In the genomic region with DNA sequence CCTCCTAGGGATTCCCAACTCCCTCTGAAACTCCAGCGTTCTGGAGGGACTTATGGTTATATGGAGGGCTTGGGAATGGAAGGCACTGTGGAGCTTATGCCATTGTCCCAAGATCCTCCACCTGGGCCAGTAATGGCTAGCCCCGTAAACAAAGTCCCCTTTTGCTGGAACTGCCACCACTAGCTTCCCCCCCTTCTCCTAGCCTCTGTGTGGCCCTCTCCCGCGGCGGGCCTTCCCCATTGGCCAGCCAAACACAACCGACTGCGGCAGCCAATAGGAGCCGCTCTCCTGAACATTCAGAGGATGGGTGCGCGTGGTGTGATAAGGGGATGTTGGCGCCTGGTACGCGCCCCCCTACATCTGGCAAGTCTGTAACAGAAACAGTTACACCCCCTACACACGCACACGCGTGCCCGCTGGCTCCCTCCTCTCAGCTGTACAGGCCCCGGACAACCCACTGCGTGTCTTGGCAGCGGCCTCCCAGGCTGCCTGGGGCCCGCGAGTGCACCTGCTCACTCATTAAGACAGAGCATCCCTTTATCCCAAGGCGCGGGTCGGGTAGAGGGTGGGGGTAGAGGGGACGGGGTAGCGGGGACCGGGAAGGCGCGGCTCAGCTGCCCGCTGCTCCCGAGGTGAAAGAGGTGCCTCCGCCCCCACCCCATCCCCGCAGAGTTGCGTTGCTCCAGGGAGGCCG, we compare ENCODE assay signal across 1 cellular context.
TF ChIP-seq lines count a peak whose summit lies in the region.

No MANE protein-coding gene starts in this region.

TF ChIP-seq in SK-N-SH treated with all-trans-retinoic acid at 6 μM for 48 hours, 23 proteins besides CTCF, POLR2A, EP300 and RAD21 (continued from another document):
- TF ChIP-seq, protein P1, sequence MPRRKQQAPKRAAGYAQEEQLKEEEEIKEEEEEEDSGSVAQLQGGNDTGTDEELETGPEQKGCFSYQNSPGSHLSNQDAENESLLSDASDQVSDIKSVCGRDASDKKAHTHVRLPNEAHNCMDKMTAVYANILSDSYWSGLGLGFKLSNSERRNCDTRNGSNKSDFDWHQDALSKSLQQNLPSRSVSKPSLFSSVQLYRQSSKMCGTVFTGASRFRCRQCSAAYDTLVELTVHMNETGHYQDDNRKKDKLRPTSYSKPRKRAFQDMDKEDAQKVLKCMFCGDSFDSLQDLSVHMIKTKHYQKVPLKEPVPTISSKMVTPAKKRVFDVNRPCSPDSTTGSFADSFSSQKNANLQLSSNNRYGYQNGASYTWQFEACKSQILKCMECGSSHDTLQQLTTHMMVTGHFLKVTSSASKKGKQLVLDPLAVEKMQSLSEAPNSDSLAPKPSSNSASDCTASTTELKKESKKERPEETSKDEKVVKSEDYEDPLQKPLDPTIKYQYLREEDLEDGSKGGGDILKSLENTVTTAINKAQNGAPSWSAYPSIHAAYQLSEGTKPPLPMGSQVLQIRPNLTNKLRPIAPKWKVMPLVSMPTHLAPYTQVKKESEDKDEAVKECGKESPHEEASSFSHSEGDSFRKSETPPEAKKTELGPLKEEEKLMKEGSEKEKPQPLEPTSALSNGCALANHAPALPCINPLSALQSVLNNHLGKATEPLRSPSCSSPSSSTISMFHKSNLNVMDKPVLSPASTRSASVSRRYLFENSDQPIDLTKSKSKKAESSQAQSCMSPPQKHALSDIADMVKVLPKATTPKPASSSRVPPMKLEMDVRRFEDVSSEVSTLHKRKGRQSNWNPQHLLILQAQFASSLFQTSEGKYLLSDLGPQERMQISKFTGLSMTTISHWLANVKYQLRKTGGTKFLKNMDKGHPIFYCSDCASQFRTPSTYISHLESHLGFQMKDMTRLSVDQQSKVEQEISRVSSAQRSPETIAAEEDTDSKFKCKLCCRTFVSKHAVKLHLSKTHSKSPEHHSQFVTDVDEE (CRISPR knock-in tag; IDR thresholded peaks at IDR 0.05), result no peak
- TF ChIP-seq OSR1 (CRISPR knock-in tag; IDR thresholded peaks at IDR 0.05), result no peak
- no peak for TF ChIP-seq TCF4 (CRISPR knock-in tag; IDR thresholded peaks at IDR 0.05; ENCODE audit: borderline replicate concordance)
- TF ChIP-seq ZNF70 (CRISPR knock-in tag; IDR thresholded peaks at IDR 0.05), result 0 out of 2 replicates have a peak, but pooled peaks have one; percentile 20
- TF ChIP-seq GLIS3 (CRISPR knock-in tag; IDR thresholded peaks at IDR 0.05), result no peak
- TF ChIP-seq ZNF565 (CRISPR knock-in tag; conservative IDR thresholded peaks at IDR 0.05; ENCODE audit: low read depth), result no peak
- TF ChIP-seq RARB (CRISPR knock-in tag; IDR thresholded peaks at IDR 0.05), result no peak
- TF ChIP-seq CSDC2 (CRISPR knock-in tag; IDR thresholded peaks at IDR 0.05), result no peak
- TF ChIP-seq ESRRG (CRISPR knock-in tag; IDR thresholded peaks at IDR 0.05), result no peak
- TF ChIP-seq ISL1 (CRISPR knock-in tag; IDR thresholded peaks at IDR 0.05), result no peak
- no peak for TF ChIP-seq POU6F1 (CRISPR knock-in tag; IDR thresholded peaks at IDR 0.05; ENCODE audit: borderline replicate concordance, low read depth)
